Comparison of ENCODE assay signal across 20 cellular contexts in genomic region chr7:1030444-1031070, GRCh38. TPM values are rescaled to one million over a fixed set of nuclear protein-coding genes. Genes with fewer than 3 reads are reported as not detected.
DNase-seq lines count a peak whose midpoint lies in the region; ATAC-seq, FAIRE-seq and TF ChIP-seq lines count a peak whose summit lies in the region.
"Had no signal": no experiment of that assay in that cellular context is flagged by ENCODE, and none has a peak within 500 bp of the region (broad histone marks: within the 10 kb centered on the region; RNA-seq: fewer than 3 reads in every experiment).

No MANE protein-coding gene starts in this region.

- H3K79me2 ChIP-seq in HepG2 (ENCODE audit: insufficient read depth, low read length): peaks cover 9% of the 10 kb centered on the region

- no peaks in the 10 kb centered on the region for H4K20me1 ChIP-seq in HepG2 (ENCODE audit: insufficient read depth, low read length)

- H3K9me3 Mint-ChIP-seq in memory B cell: no peaks in the 10 kb centered on the region
- H3K9me3 Mint-ChIP-seq: activated naive CD4-positive, alpha-beta T cell treated with anti-CD3 and anti-CD28 coated beads, Interleukin-2, amount 50 U/mL, for 24 hours had no signal

- peaks cover 26% of the 10 kb centered on the region for H3K4me1 Mint-ChIP-seq in memory B cell

- H3K4me3 ChIP-seq in HepG2 (replicated peaks in 1 of 3; ENCODE audit: insufficient read depth in 1 of 3, low read depth in 2 of 3, low read length in 3 of 3) (no peak overlapping the region), right lobe of liver (no peak overlapping the region), heart left ventricle (no peak overlapping the region)
- H3K4me3 ChIP-seq: vagina had no signal

- TF ChIP-seq RAD21 in HepG2 (CRISPR knock-in tag; IDR thresholded peaks at IDR 0.05): no peak

- FAIRE-seq in HepG2 (lab: Jason Lieb, UNC) (no peak), urothelium cell line (lab: Jason Lieb, UNC) (peak; percentile 5)
- FAIRE-seq: G401.6 had no signal

- no peaks in the 10 kb centered on the region for H3K36me3 Mint-ChIP-seq in memory B cell
- H3K36me3 Mint-ChIP-seq: activated naive CD4-positive, alpha-beta T cell treated with anti-CD3 and anti-CD28 coated beads, Interleukin-2, amount 50 U/mL, for 24 hours had no signal

- peak overlapping the region; percentile 60 for H3K4me3 Mint-ChIP-seq in memory B cell
- H3K4me3 Mint-ChIP-seq: activated CD4-positive, alpha-beta memory T cell treated with anti-CD3 and anti-CD28 coated beads, Interleukin-2, amount 10 ng/mL, durations not matched to agents 7 days and 5 days; activated T-cell treated with anti-CD3 and anti-CD28 coated beads, Interleukin-2, amount 50 U/mL, for 4 hours had no signal

- no peak overlapping the region for H3K27ac Mint-ChIP-seq in memory B cell

- H3K27me3 ChIP-seq in HepG2 (ENCODE audit: control insufficient read depth in 1 of 2, insufficient read depth in 2 of 2, low read length in 2 of 2) (no peaks in the 10 kb centered on the region), right lobe of liver (no peaks in the 10 kb centered on the region), heart left ventricle (no peaks in the 10 kb centered on the region)
- H3K27me3 ChIP-seq: vagina had no signal

- peaks cover 8% of the 10 kb centered on the region for H3K27me3 Mint-ChIP-seq in memory B cell
- H3K27me3 Mint-ChIP-seq: activated CD4-positive, alpha-beta memory T cell treated with anti-CD3 and anti-CD28 coated beads, Interleukin-2, amount 10 ng/mL, durations not matched to agents 7 days and 5 days; activated naive CD4-positive, alpha-beta T cell treated with anti-CD3 and anti-CD28 coated beads, Interleukin-2, amount 50 U/mL, for 24 hours had no signal

- WGBS in HepG2 (ENCODE audit: low lambda C conversion rate): no CpG with 5 or more reads among the region's 12 CpGs
- no CpG with 5 or more reads among the region's 12 CpGs for WGBS in right lobe of liver (ENCODE audit: insufficient coverage, low coverage, low lambda C conversion rate, missing lambda C conversion rate)
- WGBS in heart left ventricle, 4 donors: 89 to 94% (median 93%) methylated on average over 9 to 12 of the region's 12 CpGs

- no peak for TF ChIP-seq EP300 in HepG2 (IDR thresholded peaks at IDR 0.05; ENCODE audit: low read depth in 2 of 2, low read length in 2 of 2)
- no peak for TF ChIP-seq EP300 in HepG2 (CRISPR knock-in tag; IDR thresholded peaks at IDR 0.05; ENCODE audit: borderline replicate concordance)

- H3K4me2 ChIP-seq in HepG2 (ENCODE audit: low read depth, low read length): no peak overlapping the region
- H3K4me2 ChIP-seq: KMS-11 had no signal

- no peak overlapping the region for H3K9ac ChIP-seq in HepG2 (ENCODE audit: insufficient read depth, low read depth, low read length)
- H3K9ac ChIP-seq: KMS-11 had no signal

- CTCF ChIA-PET in HepG2 (lab: Yijun Ruan, JAX; ENCODE audit: low intra/inter-chr PET ratio, low total read pairs): no interaction called here

- H3K9me3 ChIP-seq in HepG2 (ENCODE audit: low read length) (no peaks in the 10 kb centered on the region), right lobe of liver (no peaks in the 10 kb centered on the region), heart left ventricle (no peaks in the 10 kb centered on the region)
- H3K9me3 ChIP-seq: vagina had no signal

- no peak for ATAC-seq in HepG2
- no peak for ATAC-seq in right lobe of liver
- ATAC-seq in memory B cell (ENCODE audit: low read depth): no peak
- ATAC-seq in heart left ventricle: no peak
- ATAC-seq: activated T-cell treated with anti-CD3 and anti-CD28 coated beads, Interleukin-2, amount 50 U/mL, for 4 hours; right cardiac atrium had no signal

- peak overlapping the region; percentile 18 for H3K27ac ChIP-seq in HepG2 (ENCODE audit: extremely low read length, insufficient read depth, low read length)
- no peak overlapping the region for H3K27ac ChIP-seq in right lobe of liver
- no peak overlapping the region for H3K27ac ChIP-seq in heart left ventricle
- H3K27ac ChIP-seq: KMS-11 had no signal

- H3K4me1 ChIP-seq in HepG2 (ENCODE audit: insufficient read depth, low read length) (peaks cover 29% of the 10 kb centered on the region), right lobe of liver (peaks cover 0 to 7% (median 0%) of the 10 kb centered on the region in 4 donors), heart left ventricle (peaks cover 4 to 30% (median 15%) of the 10 kb centered on the region in 12 donors)

- no peak overlapping the region for H2AFZ ChIP-seq in HepG2 (ENCODE audit: low read length)

- no peak for TF ChIP-seq POLR2A in HepG2 (IDR thresholded peaks at IDR 0.05; ENCODE audit: insufficient read depth in 1 of 2, low read depth in 2 of 2, low read length in 2 of 2)
- no peak for TF ChIP-seq POLR2A in right lobe of liver (IDR thresholded peaks at IDR 0.05)
- no peak for TF ChIP-seq POLR2A in heart left ventricle (IDR thresholded peaks at IDR 0.05)

- peaks cover 2 to 8% of the 10 kb centered on the region in 2 experiments; a peak in 3 of 5 replicates for H3K36me3 ChIP-seq in HepG2 (replicated peaks in 1 of 2; ENCODE audit: control insufficient read depth in 1 of 2, insufficient read depth in 2 of 2, low read length in 2 of 2)
- H3K36me3 ChIP-seq in right lobe of liver: no peaks in the 10 kb centered on the region
- H3K36me3 ChIP-seq in heart left ventricle: peaks cover 0 to 13% (median 8%) of the 10 kb centered on the region in 9 donors

- DNase-seq in HepG2 (ENCODE audit: low spot score) (no peak), right lobe of liver (no peak), NCI-H774 (lab: John Stamatoyannopoulos, UW) (peak; percentile 31), memory B cell (ENCODE audit: low spot score in 2 of 2) (no peak), urothelium cell line (ENCODE audit: low spot score) (no peak), mesenteric fat pad (ENCODE audit: low spot score) (no peak), heart left ventricle (no peak)
- no peak for DNase-seq in stimulated activated CD8-positive, alpha-beta memory T cell treated with anti-CD3 and anti-CD28 coated beads, Interleukin-4, amount 100 ng/mL, for 48 hours
- DNase-seq: activated CD4-positive, alpha-beta memory T cell treated with anti-CD3 and anti-CD28 coated beads, Interleukin-2, amount 10 ng/mL, durations not matched to agents 7 days and 5 days; activated T-cell treated with anti-CD3 and anti-CD28 coated beads, Interleukin-2, amount 50 U/mL, for 4 hours; foreskin fibroblast; midbrain; NCI-H1436; NCI-H226 had no signal

- intact Hi-C loops in HepG2 (cut with micrococcal nuclease; ENCODE audit: unreplicated experiment) (no loop called here), right lobe of liver (cut with DNase I) (no loop called here), heart left ventricle (cut with DNase I) (no loop called here)

- POLR2A ChIA-PET in HepG2 (lab: Yijun Ruan, JAX): interaction anchor here (1.7 to 2.5 kb wide), 2 partner anchors 13 to 37 kb away, joined by 6 to 12 read pairs; partner anchors contain the start of gene GPR146

- no peak for TF ChIP-seq CTCF in HepG2 (CRISPR knock-in tag; IDR thresholded peaks at IDR 0.05)
- no peak for TF ChIP-seq CTCF in right lobe of liver (IDR thresholded peaks at IDR 0.05)
- TF ChIP-seq CTCF in heart left ventricle (IDR thresholded peaks at IDR 0.05): no peak

- in situ Hi-C loops in HepG2 (cut with HindIII; ENCODE audit: extremely low pct_ligation_motif_present, low pct_unique_long_range_greater_than_20kb): no loop called here

- BruUV-seq in HepG2 (replicated peaks; lab: Mats Ljungman, UMichigan): no TSS peak

RNA-seq across cellular contexts. Expression of gene GPR146, which starts 13.8 kb away (rescaled TPM):
- 0.84 and 2.0 TPM in 2 replicates for total RNA-seq in HepG2 (2016; rRNA removed; fragmentation: Illumina TruSeq; extraction: Trizol)
- total RNA-seq in HepG2 (2016; cell fraction: cytosol; rRNA removed; fragmentation: Illumina TruSeq; extraction: Trizol; ENCODE audit: low read depth): 0.91 and 1.1 TPM in 2 replicates
- total RNA-seq in HepG2 (2016; cell fraction: insoluble cytoplasmic fraction; rRNA removed; fragmentation: Illumina TruSeq; extraction: Trizol): 0.89 and 1.2 TPM in 2 replicates
- total RNA-seq in HepG2 (2016; cell fraction: membrane; rRNA removed; fragmentation: Illumina TruSeq; extraction: Trizol): 1.9 and 2.7 TPM in 2 replicates
- total RNA-seq in HepG2 (2016; cell fraction: nucleus; rRNA removed; fragmentation: Illumina TruSeq; extraction: Trizol): 1.1 and 3.4 TPM in 2 replicates
- polyA plus RNA-seq in HepG2 (2011; rRNA removed): 15.9 and 17.2 TPM in 2 replicates
- polyA plus RNA-seq in HepG2 (2011; cell fraction: cytosol; rRNA removed): 11.4 and 22.4 TPM in 2 replicates
- polyA plus RNA-seq in HepG2 (2011; cell fraction: nucleus; rRNA removed): 18.2 and 25.0 TPM in 2 replicates
- polyA plus RNA-seq in HepG2 (2012): 4.5 and 5.3 TPM in 2 replicates
- polyA plus RNA-seq in HepG2 (2016; cell fraction: cytosol; fragmentation: Illumina TruSeq; extraction: Trizol; ENCODE audit: low read depth): 2.1 and 2.2 TPM in 2 replicates
- polyA plus RNA-seq in HepG2 (2016; cell fraction: insoluble cytoplasmic fraction; fragmentation: Illumina TruSeq; extraction: Trizol; ENCODE audit: low read depth): 0.78 and 1.3 TPM in 2 replicates
- polyA plus RNA-seq in HepG2 (2016; cell fraction: membrane; fragmentation: Illumina TruSeq; extraction: Trizol; ENCODE audit: low read depth): 2.3 and 3.4 TPM in 2 replicates
- polyA plus RNA-seq in HepG2 (2016; cell fraction: nucleus; fragmentation: Illumina TruSeq; extraction: Trizol; ENCODE audit: insufficient read depth, low read depth): 2.2 and 2.5 TPM in 2 replicates
- polyA minus RNA-seq in HepG2 (2011; rRNA and poly(A)+ RNA removed; ENCODE audit: low replicate concordance): 0.87 and 47.8 TPM in 2 replicates
- polyA minus RNA-seq in HepG2 (2011; cell fraction: cytosol; rRNA and poly(A)+ RNA removed): 6.9 and 9.1 TPM in 2 replicates
- polyA minus RNA-seq in HepG2 (2011; cell fraction: nucleus; rRNA and poly(A)+ RNA removed): 9.3 and 14.0 TPM in 2 replicates
- total RNA-seq in right lobe of liver: 10 to 100 TPM; 13.3 to 45.3 (median 22.8) TPM
- 54.1 TPM for total RNA-seq in mesenteric fat pad
- 10 to 100 TPM; 12.3 to 56.8 (median 25.2) TPM for total RNA-seq in heart left ventricle
- 10 to 100 TPM; 11.1 to 26.4 TPM for polyA plus RNA-seq in heart left ventricle

RNA-seq across cellular contexts. Expression of gene CYP2W1, which starts 47.6 kb away (rescaled TPM):
- total RNA-seq in HepG2 (2016; rRNA removed; fragmentation: Illumina TruSeq; extraction: Trizol): 11.7 and 31.7 TPM in 2 replicates
- 6.8 and 8.3 TPM in 2 replicates for total RNA-seq in HepG2 (2016; cell fraction: cytosol; rRNA removed; fragmentation: Illumina TruSeq; extraction: Trizol; ENCODE audit: low read depth)
- total RNA-seq in HepG2 (2016; cell fraction: insoluble cytoplasmic fraction; rRNA removed; fragmentation: Illumina TruSeq; extraction: Trizol): 10.2 and 31.7 TPM in 2 replicates
- total RNA-seq in HepG2 (2016; cell fraction: membrane; rRNA removed; fragmentation: Illumina TruSeq; extraction: Trizol): 10.9 and 11.0 TPM in 2 replicates
- 35.8 and 47.0 TPM in 2 replicates for total RNA-seq in HepG2 (2016; cell fraction: nucleus; rRNA removed; fragmentation: Illumina TruSeq; extraction: Trizol)
- 19.5 and 32.7 TPM in 2 replicates for polyA plus RNA-seq in HepG2 (2011; rRNA removed)
- polyA plus RNA-seq in HepG2 (2011; cell fraction: cytosol; rRNA removed): 9.5 and 22.3 TPM in 2 replicates
- 171 and 205 TPM in 2 replicates for polyA plus RNA-seq in HepG2 (2011; cell fraction: nucleus; rRNA removed)
- polyA plus RNA-seq in HepG2 (2012): 20.0 and 28.3 TPM in 2 replicates
- 5.5 and 6.2 TPM in 2 replicates for polyA plus RNA-seq in HepG2 (2016; cell fraction: cytosol; fragmentation: Illumina TruSeq; extraction: Trizol; ENCODE audit: low read depth)
- polyA plus RNA-seq in HepG2 (2016; cell fraction: insoluble cytoplasmic fraction; fragmentation: Illumina TruSeq; extraction: Trizol; ENCODE audit: low read depth): 14.3 and 20.7 TPM in 2 replicates
- polyA plus RNA-seq in HepG2 (2016; cell fraction: membrane; fragmentation: Illumina TruSeq; extraction: Trizol; ENCODE audit: low read depth): 8.5 and 9.6 TPM in 2 replicates
- 135 and 137 TPM in 2 replicates for polyA plus RNA-seq in HepG2 (2016; cell fraction: nucleus; fragmentation: Illumina TruSeq; extraction: Trizol; ENCODE audit: insufficient read depth, low read depth)
- 66.3 TPM in 1 of 2 replicates, not detected in the other for polyA minus RNA-seq in HepG2 (2011; rRNA and poly(A)+ RNA removed; ENCODE audit: low replicate concordance)
- polyA minus RNA-seq in HepG2 (2011; cell fraction: cytosol; rRNA and poly(A)+ RNA removed): 26.5 and 32.3 TPM in 2 replicates
- polyA minus RNA-seq in HepG2 (2011; cell fraction: nucleus; rRNA and poly(A)+ RNA removed): 88.4 and 113 TPM in 2 replicates
- total RNA-seq in right lobe of liver: not detected
- not detected for total RNA-seq in mesenteric fat pad
- total RNA-seq in heart left ventricle: not detected
- not detected for polyA plus RNA-seq in heart left ventricle
- total RNA-seq: activated CD4-positive, alpha-beta memory T cell treated with anti-CD3 and anti-CD28 coated beads, Interleukin-2, amount 10 ng/mL, durations not matched to agents 7 days and 5 days; activated T-cell treated with anti-CD3 and anti-CD28 coated beads, Interleukin-2, amount 50 U/mL, for 4 hours; right cardiac atrium; RPMI7951 had no signal
- polyA plus RNA-seq: right cardiac atrium had no signal

RNA-seq across cellular contexts. Expression of gene COX19, which starts 55.2 kb away (rescaled TPM):
- total RNA-seq in HepG2 (2016; rRNA removed; fragmentation: Illumina TruSeq; extraction: Trizol) (6.5 and 11.5 TPM in 2 replicates), right lobe of liver (1 to 10 TPM; 3.2 to 6.5 (median 4.0) TPM), mesenteric fat pad (6.3 TPM), heart left ventricle (1 to 10 TPM; 3.1 to 7.8 (median 6.5) TPM)
- total RNA-seq in HepG2 (2016; cell fraction: cytosol; rRNA removed; fragmentation: Illumina TruSeq; extraction: Trizol; ENCODE audit: low read depth): 2.6 and 3.0 TPM in 2 replicates
- total RNA-seq in HepG2 (2016; cell fraction: insoluble cytoplasmic fraction; rRNA removed; fragmentation: Illumina TruSeq; extraction: Trizol): 7.4 and 15.2 TPM in 2 replicates
- total RNA-seq in HepG2 (2016; cell fraction: membrane; rRNA removed; fragmentation: Illumina TruSeq; extraction: Trizol): 7.6 and 8.2 TPM in 2 replicates
- total RNA-seq in HepG2 (2016; cell fraction: nucleus; rRNA removed; fragmentation: Illumina TruSeq; extraction: Trizol): 21.5 and 23.4 TPM in 2 replicates
- polyA plus RNA-seq in HepG2 (2011; rRNA removed) (21.0 and 21.7 TPM in 2 replicates), heart left ventricle (1 to 10 TPM; 5.7 to 6.6 TPM)
- polyA plus RNA-seq in HepG2 (2011; cell fraction: cytosol; rRNA removed): 12.5 and 14.3 TPM in 2 replicates
- polyA plus RNA-seq in HepG2 (2011; cell fraction: nucleus; rRNA removed): 59.5 and 79.7 TPM in 2 replicates
- polyA plus RNA-seq in HepG2 (2012): 14.5 and 16.2 TPM in 2 replicates
- polyA plus RNA-seq in HepG2 (2016; cell fraction: cytosol; fragmentation: Illumina TruSeq; extraction: Trizol; ENCODE audit: low read depth): 2.2 and 2.3 TPM in 2 replicates
- 11.0 and 11.3 TPM in 2 replicates for polyA plus RNA-seq in HepG2 (2016; cell fraction: insoluble cytoplasmic fraction; fragmentation: Illumina TruSeq; extraction: Trizol; ENCODE audit: low read depth)
- polyA plus RNA-seq in HepG2 (2016; cell fraction: membrane; fragmentation: Illumina TruSeq; extraction: Trizol; ENCODE audit: low read depth): 3.6 and 3.8 TPM in 2 replicates
- 32.8 and 35.0 TPM in 2 replicates for polyA plus RNA-seq in HepG2 (2016; cell fraction: nucleus; fragmentation: Illumina TruSeq; extraction: Trizol; ENCODE audit: insufficient read depth, low read depth)
- 12.8 and 23.5 TPM in 2 replicates for polyA minus RNA-seq in HepG2 (2011; rRNA and poly(A)+ RNA removed; ENCODE audit: low replicate concordance)
- 3.6 and 5.4 TPM in 2 replicates for polyA minus RNA-seq in HepG2 (2011; cell fraction: cytosol; rRNA and poly(A)+ RNA removed)
- polyA minus RNA-seq in HepG2 (2011; cell fraction: nucleus; rRNA and poly(A)+ RNA removed): 50.6 and 61.9 TPM in 2 replicates

RNA-seq across cellular contexts. Expression of gene GPER1, which starts 57.4 kb away (rescaled TPM):
- total RNA-seq in HepG2 (2016; rRNA removed; fragmentation: Illumina TruSeq; extraction: Trizol) (15.2 and 19.7 TPM in 2 replicates), right lobe of liver (10 to 100 TPM in 4 of 6 experiments, 1 to 10 TPM in 2; 7.0 to 26.4 (median 11.9) TPM), mesenteric fat pad (8.1 TPM), heart left ventricle (1 to 10 TPM; 1.4 to 8.8 (median 3.0) TPM)
- 11.8 and 14.0 TPM in 2 replicates for total RNA-seq in HepG2 (2016; cell fraction: cytosol; rRNA removed; fragmentation: Illumina TruSeq; extraction: Trizol; ENCODE audit: low read depth)
- 14.3 and 19.8 TPM in 2 replicates for total RNA-seq in HepG2 (2016; cell fraction: insoluble cytoplasmic fraction; rRNA removed; fragmentation: Illumina TruSeq; extraction: Trizol)
- 22.2 and 30.5 TPM in 2 replicates for total RNA-seq in HepG2 (2016; cell fraction: membrane; rRNA removed; fragmentation: Illumina TruSeq; extraction: Trizol)
- total RNA-seq in HepG2 (2016; cell fraction: nucleus; rRNA removed; fragmentation: Illumina TruSeq; extraction: Trizol): 13.6 and 15.7 TPM in 2 replicates
- polyA plus RNA-seq in HepG2 (2011; rRNA removed) (12.7 and 16.4 TPM in 2 replicates), heart left ventricle (1 to 10 TPM; 1.8 to 2.8 TPM)
- 14.9 and 19.2 TPM in 2 replicates for polyA plus RNA-seq in HepG2 (2011; cell fraction: cytosol; rRNA removed)
- polyA plus RNA-seq in HepG2 (2011; cell fraction: nucleus; rRNA removed): 55.4 and 63.5 TPM in 2 replicates
- polyA plus RNA-seq in HepG2 (2012): 10.5 and 10.7 TPM in 2 replicates
- 9.9 and 11.3 TPM in 2 replicates for polyA plus RNA-seq in HepG2 (2016; cell fraction: cytosol; fragmentation: Illumina TruSeq; extraction: Trizol; ENCODE audit: low read depth)
- polyA plus RNA-seq in HepG2 (2016; cell fraction: insoluble cytoplasmic fraction; fragmentation: Illumina TruSeq; extraction: Trizol; ENCODE audit: low read depth): 17.5 and 21.3 TPM in 2 replicates
- 22.0 and 22.5 TPM in 2 replicates for polyA plus RNA-seq in HepG2 (2016; cell fraction: membrane; fragmentation: Illumina TruSeq; extraction: Trizol; ENCODE audit: low read depth)
- 36.9 and 39.6 TPM in 2 replicates for polyA plus RNA-seq in HepG2 (2016; cell fraction: nucleus; fragmentation: Illumina TruSeq; extraction: Trizol; ENCODE audit: insufficient read depth, low read depth)
- polyA minus RNA-seq in HepG2 (2011; rRNA and poly(A)+ RNA removed; ENCODE audit: low replicate concordance): 7.5 and 47.4 TPM in 2 replicates
- 11.5 and 13.4 TPM in 2 replicates for polyA minus RNA-seq in HepG2 (2011; cell fraction: cytosol; rRNA and poly(A)+ RNA removed)
- 4.2 and 5.7 TPM in 2 replicates for polyA minus RNA-seq in HepG2 (2011; cell fraction: nucleus; rRNA and poly(A)+ RNA removed)
